In the genomic region with DNA sequence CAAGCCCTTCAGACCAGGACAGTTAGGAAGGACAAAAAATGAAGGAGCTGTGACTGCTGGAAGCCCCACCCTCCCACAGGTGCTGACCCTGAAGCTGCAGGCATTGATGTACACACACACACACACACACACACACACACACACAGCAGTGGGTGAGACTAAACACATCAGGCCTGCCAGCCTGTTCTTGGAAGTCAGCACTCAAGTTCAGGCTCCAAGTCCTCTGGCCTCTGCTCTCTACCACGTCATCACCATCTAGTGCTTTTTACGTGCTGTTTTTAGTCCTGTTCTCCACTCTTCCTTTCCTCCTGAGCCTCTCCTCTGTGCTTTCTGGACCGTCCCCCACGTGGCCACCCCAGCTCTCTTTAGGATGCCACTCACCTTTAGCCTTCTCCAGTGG, we compare ENCODE assay signal across 24 cellular contexts.
"Had no signal": no experiment of that assay in that cellular context is flagged by ENCODE, and none has a peak within 500 bp of the region (broad histone marks: within the 10 kb centered on the region; RNA-seq: fewer than 3 reads in every experiment).

No MANE protein-coding gene starts in this region.

- DNase-seq: activated CD4-positive, alpha-beta T cell treated with anti-CD3 and anti-CD28 coated beads for 4 hours; activated CD8-positive, alpha-beta memory T cell treated with anti-CD3 and anti-CD28 coated beads, Interleukin-2, amount 50 U/mL, for 4 hours; activated CD8-positive, alpha-beta T cell treated with anti-CD3 and anti-CD28 coated beads for 36 hours; activated gamma-delta T cell treated with Interleukin-2 at 50 U/mL for 16 hours; activated naive CD4-positive, alpha-beta T cell treated with anti-CD3 and anti-CD28 coated beads, Interleukin-2, amount 10 ng/mL, durations not matched to agents 7 days and 5 days; activated T-cell treated with anti-CD3 and anti-CD28 coated beads, Interleukin-2, amount 50 U/mL, for 72 hours; body of pancreas; Karpas-422; MM.1S; NCI-H1105; NCI-H1436; NCI-H1694 treated with DMSO at 0.1 percent for 48 hours; NCI-H2029 treated with DMSO at 0.1 percent for 48 hours; NCI-H510A treated with DMSO at 0.1 percent for 48 hours; NCI-H69; NK-92 treated with Interleukin-12 subunit alpha and Interleukin-12 subunit beta, amount 100 ng/mL, for 24 hours; Peyer's patch; SHP77 treated with DMSO at 0.1 percent for 48 hours had no signal

- H3K27ac ChIP-seq: body of pancreas, Peyer's patch, RWPE1 had no signal

- H3K27ac Mint-ChIP-seq: activated CD8-positive, alpha-beta T cell treated with anti-CD3 and anti-CD28 coated beads for 36 hours; activated naive CD4-positive, alpha-beta T cell treated with anti-CD3 and anti-CD28 coated beads, Interleukin-2, amount 10 ng/mL, durations not matched to agents 7 days and 5 days; activated T-cell treated with anti-CD3 and anti-CD28 coated beads, Interleukin-2, amount 50 U/mL, for 72 hours; activated T-helper 2 cell treated with anti-CD3 and anti-CD28 coated beads, Interferon-gamma antibody, Interleukin-2, Interleukin-4, amounts not matched to agents 10 μg/mL and 5 μg/mL and 100 μg/mL, durations not matched to agents 14 hours and 24 hours and 36 hours; T-helper 1 cell treated with Interleukin-12 subunit alpha and Interleukin-12 subunit beta and Interleukin-4 antibody, amounts not matched to agents 30 μg/mL and 1 μg/mL, for 36 hours had no signal

- H3K4me3 Mint-ChIP-seq: activated CD8-positive, alpha-beta T cell treated with anti-CD3 and anti-CD28 coated beads for 36 hours; activated naive CD4-positive, alpha-beta T cell treated with anti-CD3 and anti-CD28 coated beads, Interleukin-2, amount 10 ng/mL, durations not matched to agents 7 days and 5 days; activated T-cell treated with anti-CD3 and anti-CD28 coated beads, Interleukin-2, amount 50 U/mL, for 72 hours; T-helper 1 cell treated with Interleukin-12 subunit alpha and Interleukin-12 subunit beta and Interleukin-4 antibody, amounts not matched to agents 30 μg/mL and 1 μg/mL, for 36 hours had no signal

- H3K36me3 Mint-ChIP-seq: activated naive CD4-positive, alpha-beta T cell treated with anti-CD3 and anti-CD28 coated beads, Interleukin-2, amount 10 ng/mL, durations not matched to agents 7 days and 5 days had no signal

- H3K4me3 ChIP-seq: ascending aorta, body of pancreas, K562, Peyer's patch had no signal

- ATAC-seq: activated CD4-positive, CD25-positive, alpha-beta regulatory T cell treated with anti-CD3 and anti-CD28 coated beads, Interleukin-2, amount 50 U/mL, for 24 hours; activated CD8-positive, alpha-beta T cell treated with anti-CD3 and anti-CD28 coated beads for 36 hours; activated T-cell treated with anti-CD3 and anti-CD28 coated beads, Interleukin-2, amount 50 U/mL, for 72 hours; body of pancreas; K562 had no signal

- H3K9me3 Mint-ChIP-seq: activated CD8-positive, alpha-beta T cell treated with anti-CD3 and anti-CD28 coated beads for 36 hours; activated T-helper 2 cell treated with anti-CD3 and anti-CD28 coated beads, Interferon-gamma antibody, Interleukin-2, Interleukin-4, amounts not matched to agents 10 μg/mL and 5 μg/mL and 100 μg/mL, durations not matched to agents 14 hours and 24 hours and 36 hours; T-helper 1 cell treated with Interleukin-12 subunit alpha and Interleukin-12 subunit beta and Interleukin-4 antibody, amounts not matched to agents 30 μg/mL and 1 μg/mL, for 36 hours had no signal

- H3K4me1 Mint-ChIP-seq: activated naive CD4-positive, alpha-beta T cell treated with anti-CD3 and anti-CD28 coated beads, Interleukin-2, amount 10 ng/mL, durations not matched to agents 7 days and 5 days had no signal
